In genomic region chr15:52568569-52569243, GRCh38 we compare ENCODE assay signal across 1 cellular context.
TF ChIP-seq lines count a peak whose summit lies in the region.

TSS of gene ARPP19 (minus strand) at chr15:52569030. CDS start at chr15:52568892, 138 bp downstream.

TF ChIP-seq in HEK293, 187 proteins besides CTCF, POLR2A, EP300 and RAD21 (continued from another document and continues in another):
- TF ChIP-seq ZBTB6 (tag by site-specific recombination; IDR thresholded peaks at IDR 0.05) (peak; percentile 77), ZNF184 (tag by site-specific recombination; IDR thresholded peaks at IDR 0.05) (no peak), ZSCAN16 (tag by site-specific recombination; IDR thresholded peaks at IDR 0.05) (peak; percentile 95), ZNF23 (tag by site-specific recombination; IDR thresholded peaks at IDR 0.05; ENCODE audit: borderline replicate concordance) (no peak), ZNF24 (tag by site-specific recombination; IDR thresholded peaks at IDR 0.05) (peak; percentile 84; the same call in 1 of the 2 replicates), ZNF530 (tag by site-specific recombination; IDR thresholded peaks at IDR 0.05; ENCODE audit: low read depth) (no peak), ZNF292 (tag by site-specific recombination; IDR thresholded peaks at IDR 0.05; ENCODE audit: borderline replicate concordance, low read depth) (no peak), ZNF132 (tag by site-specific recombination; IDR thresholded peaks at IDR 0.05; ENCODE audit: borderline replicate concordance) (no peak), ZNF112 (tag by site-specific recombination; IDR thresholded peaks at IDR 0.05) (no peak), ZNF768 (tag by site-specific recombination; IDR thresholded peaks at IDR 0.05) (no peak), ZNF521 (tag by site-specific recombination; IDR thresholded peaks at IDR 0.05) (no peak), ZNF776 (tag by site-specific recombination; IDR thresholded peaks at IDR 0.05; ENCODE audit: borderline replicate concordance) (no peak), ZNF654 (tag by site-specific recombination; IDR thresholded peaks at IDR 0.05; ENCODE audit: low read depth) (no peak), ZXDB (tag by site-specific recombination; IDR thresholded peaks at IDR 0.05) (peak; percentile 89), ZNF121 (tag by site-specific recombination; IDR thresholded peaks at IDR 0.05) (no peak), ZNF510 (tag by site-specific recombination; IDR thresholded peaks at IDR 0.05; ENCODE audit: insufficient replicate concordance) (no peak), KLF10 (tag by site-specific recombination; IDR thresholded peaks at IDR 0.05) (0 out of 2 replicates have a peak, but pooled peaks have one; percentile 32), ZNF549 (tag by site-specific recombination; IDR thresholded peaks at IDR 0.05) (no peak), ZNF280C (tag by site-specific recombination; IDR thresholded peaks at IDR 0.05) (no peak), ZNF837 (tag by site-specific recombination; IDR thresholded peaks at IDR 0.05) (no peak), ZNF433 (tag by site-specific recombination; IDR thresholded peaks at IDR 0.05; ENCODE audit: low read depth) (no peak), ZNF10 (tag by site-specific recombination; IDR thresholded peaks at IDR 0.05) (no peak), ZFP41 (tag by site-specific recombination; IDR thresholded peaks at IDR 0.05; ENCODE audit: borderline replicate concordance) (no peak), IKZF3 (tag by site-specific recombination; IDR thresholded peaks at IDR 0.05) (peak; percentile 72), ZNF792 (tag by site-specific recombination; IDR thresholded peaks at IDR 0.05) (no peak), HOXC10 (CRISPR knock-in tag; IDR thresholded peaks at IDR 0.05) (no peak), ZNF660 (tag by site-specific recombination; IDR thresholded peaks at IDR 0.05) (peak; percentile 79; the same call in 1 of the 2 replicates), ZNF629 (tag by site-specific recombination; IDR thresholded peaks at IDR 0.05) (peak; percentile 98), ZNF114 (tag by site-specific recombination; IDR thresholded peaks at IDR 0.05) (no peak), ZNF202 (tag by site-specific recombination; IDR thresholded peaks at IDR 0.05; ENCODE audit: borderline replicate concordance) (no peak), ZBTB17 (tag by site-specific recombination; IDR thresholded peaks at IDR 0.05) (peak; percentile 94; the same call in 1 of the 2 replicates), TRIM28 (IDR thresholded peaks at IDR 0.05; ENCODE audit: borderline replicate concordance, low read length) (no peak), OVOL3 (tag by site-specific recombination; IDR thresholded peaks at IDR 0.05) (no peak), ZNF580 (tag by site-specific recombination; IDR thresholded peaks at IDR 0.05) (peak; percentile 93), ZFP69B (tag by site-specific recombination; IDR thresholded peaks at IDR 0.05) (peak; percentile 61), KLF7 (tag by site-specific recombination; IDR thresholded peaks at IDR 0.05; ENCODE audit: borderline replicate concordance) (peak; percentile 88; the same call in 1 of the 2 replicates), ZNF600 (tag by site-specific recombination; IDR thresholded peaks at IDR 0.05) (no peak), ZNF677 (tag by site-specific recombination; IDR thresholded peaks at IDR 0.05) (no peak), PATZ1 (tag by site-specific recombination; IDR thresholded peaks at IDR 0.05) (peak; percentile 97), GLIS1 (tag by site-specific recombination; IDR thresholded peaks at IDR 0.05) (peak; percentile 70), ZEB2 (tag by site-specific recombination; IDR thresholded peaks at IDR 0.05) (peak; percentile 94), ZBTB8A (tag by site-specific recombination; IDR thresholded peaks at IDR 0.05) (peak; percentile 80), TSHZ1 (tag by site-specific recombination; IDR thresholded peaks at IDR 0.05; ENCODE audit: borderline replicate concordance) (0 out of 2 replicates have a peak, but pooled peaks have one; percentile 17), ZNF777 (tag by site-specific recombination; IDR thresholded peaks at IDR 0.05; ENCODE audit: borderline replicate concordance) (no peak), RBAK (tag by site-specific recombination; IDR thresholded peaks at IDR 0.05) (no peak), ZNF174 (tag by site-specific recombination; IDR thresholded peaks at IDR 0.05) (no peak)
- TF ChIP-seq, protein P1, sequence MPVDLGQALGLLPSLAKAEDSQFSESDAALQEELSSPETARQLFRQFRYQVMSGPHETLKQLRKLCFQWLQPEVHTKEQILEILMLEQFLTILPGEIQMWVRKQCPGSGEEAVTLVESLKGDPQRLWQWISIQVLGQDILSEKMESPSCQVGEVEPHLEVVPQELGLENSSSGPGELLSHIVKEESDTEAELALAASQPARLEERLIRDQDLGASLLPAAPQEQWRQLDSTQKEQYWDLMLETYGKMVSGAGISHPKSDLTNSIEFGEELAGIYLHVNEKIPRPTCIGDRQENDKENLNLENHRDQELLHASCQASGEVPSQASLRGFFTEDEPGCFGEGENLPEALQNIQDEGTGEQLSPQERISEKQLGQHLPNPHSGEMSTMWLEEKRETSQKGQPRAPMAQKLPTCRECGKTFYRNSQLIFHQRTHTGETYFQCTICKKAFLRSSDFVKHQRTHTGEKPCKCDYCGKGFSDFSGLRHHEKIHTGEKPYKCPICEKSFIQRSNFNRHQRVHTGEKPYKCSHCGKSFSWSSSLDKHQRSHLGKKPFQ (tag by site-specific recombination; IDR thresholded peaks at IDR 0.05): no peak
- TF ChIP-seq, protein P2, sequence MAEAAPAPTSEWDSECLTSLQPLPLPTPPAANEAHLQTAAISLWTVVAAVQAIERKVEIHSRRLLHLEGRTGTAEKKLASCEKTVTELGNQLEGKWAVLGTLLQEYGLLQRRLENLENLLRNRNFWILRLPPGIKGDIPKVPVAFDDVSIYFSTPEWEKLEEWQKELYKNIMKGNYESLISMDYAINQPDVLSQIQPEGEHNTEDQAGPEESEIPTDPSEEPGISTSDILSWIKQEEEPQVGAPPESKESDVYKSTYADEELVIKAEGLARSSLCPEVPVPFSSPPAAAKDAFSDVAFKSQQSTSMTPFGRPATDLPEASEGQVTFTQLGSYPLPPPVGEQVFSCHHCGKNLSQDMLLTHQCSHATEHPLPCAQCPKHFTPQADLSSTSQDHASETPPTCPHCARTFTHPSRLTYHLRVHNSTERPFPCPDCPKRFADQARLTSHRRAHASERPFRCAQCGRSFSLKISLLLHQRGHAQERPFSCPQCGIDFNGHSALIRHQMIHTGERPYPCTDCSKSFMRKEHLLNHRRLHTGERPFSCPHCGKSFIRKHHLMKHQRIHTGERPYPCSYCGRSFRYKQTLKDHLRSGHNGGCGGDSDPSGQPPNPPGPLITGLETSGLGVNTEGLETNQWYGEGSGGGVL (tag by site-specific recombination; IDR thresholded peaks at IDR 0.05): 0 out of 2 replicates have a peak, but pooled peaks have one; percentile 17
- TF ChIP-seq, protein P3, sequence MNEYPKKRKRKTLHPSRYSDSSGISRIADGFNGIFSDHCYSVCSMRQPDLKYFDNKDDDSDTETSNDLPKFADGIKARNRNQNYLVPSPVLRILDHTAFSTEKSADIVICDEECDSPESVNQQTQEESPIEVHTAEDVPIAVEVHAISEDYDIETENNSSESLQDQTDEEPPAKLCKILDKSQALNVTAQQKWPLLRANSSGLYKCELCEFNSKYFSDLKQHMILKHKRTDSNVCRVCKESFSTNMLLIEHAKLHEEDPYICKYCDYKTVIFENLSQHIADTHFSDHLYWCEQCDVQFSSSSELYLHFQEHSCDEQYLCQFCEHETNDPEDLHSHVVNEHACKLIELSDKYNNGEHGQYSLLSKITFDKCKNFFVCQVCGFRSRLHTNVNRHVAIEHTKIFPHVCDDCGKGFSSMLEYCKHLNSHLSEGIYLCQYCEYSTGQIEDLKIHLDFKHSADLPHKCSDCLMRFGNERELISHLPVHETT (tag by site-specific recombination; IDR thresholded peaks at IDR 0.05): peak; percentile 88
- TF ChIP-seq, protein P4, sequence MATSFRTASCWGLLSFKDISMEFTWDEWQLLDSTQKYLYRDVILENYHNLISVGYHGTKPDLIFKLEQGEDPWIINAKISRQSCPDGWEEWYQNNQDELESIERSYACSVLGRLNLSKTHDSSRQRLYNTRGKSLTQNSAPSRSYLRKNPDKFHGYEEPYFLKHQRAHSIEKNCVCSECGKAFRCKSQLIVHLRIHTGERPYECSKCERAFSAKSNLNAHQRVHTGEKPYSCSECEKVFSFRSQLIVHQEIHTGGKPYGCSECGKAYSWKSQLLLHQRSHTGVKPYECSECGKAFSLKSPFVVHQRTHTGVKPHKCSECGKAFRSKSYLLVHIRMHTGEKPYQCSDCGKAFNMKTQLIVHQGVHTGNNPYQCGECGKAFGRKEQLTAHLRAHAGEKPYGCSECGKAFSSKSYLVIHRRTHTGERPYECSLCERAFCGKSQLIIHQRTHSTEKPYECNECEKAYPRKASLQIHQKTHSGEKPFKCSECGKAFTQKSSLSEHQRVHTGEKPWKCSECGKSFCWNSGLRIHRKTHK (tag by site-specific recombination; IDR thresholded peaks at IDR 0.05): no peak
- TF ChIP-seq, protein P5, sequence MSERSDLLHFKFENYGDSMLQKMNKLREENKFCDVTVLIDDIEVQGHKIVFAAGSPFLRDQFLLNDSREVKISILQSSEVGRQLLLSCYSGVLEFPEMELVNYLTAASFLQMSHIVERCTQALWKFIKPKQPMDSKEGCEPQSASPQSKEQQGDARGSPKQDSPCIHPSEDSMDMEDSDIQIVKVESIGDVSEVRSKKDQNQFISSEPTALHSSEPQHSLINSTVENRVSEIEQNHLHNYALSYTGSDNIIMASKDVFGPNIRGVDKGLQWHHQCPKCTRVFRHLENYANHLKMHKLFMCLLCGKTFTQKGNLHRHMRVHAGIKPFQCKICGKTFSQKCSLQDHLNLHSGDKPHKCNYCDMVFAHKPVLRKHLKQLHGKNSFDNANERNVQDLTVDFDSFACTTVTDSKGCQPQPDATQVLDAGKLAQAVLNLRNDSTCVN (tag by site-specific recombination; optimal IDR thresholded peaks at IDR 0.05): peak; percentile 80
